Comparison of ENCODE assay signal across 14 cellular contexts in the genomic region with DNA sequence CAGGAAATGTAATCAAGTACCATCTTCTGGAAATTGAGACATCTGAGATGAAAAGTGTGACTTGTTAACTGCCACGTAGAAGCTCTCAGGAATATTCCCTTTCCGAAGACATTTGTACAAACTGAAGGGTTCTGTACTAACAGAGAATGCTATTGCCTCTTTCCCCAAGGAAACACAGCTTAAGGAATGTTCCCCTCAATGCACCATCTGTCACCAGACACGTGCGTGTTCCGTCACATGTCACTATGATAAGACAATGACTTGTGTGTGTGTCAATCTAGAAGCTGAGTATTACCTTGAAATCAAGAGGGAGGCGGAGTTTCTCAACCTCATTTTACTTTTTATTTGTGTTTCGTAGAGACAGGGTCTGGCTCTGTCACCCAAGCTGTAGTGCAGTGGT. TPM values are rescaled to one million over a fixed set of nuclear protein-coding genes. Genes with fewer than 3 reads are reported as not detected.
DNase-seq lines count a peak whose midpoint lies in the region; ATAC-seq and TF ChIP-seq lines count a peak whose summit lies in the region.
"Had no signal": no experiment of that assay in that cellular context is flagged by ENCODE, and none has a peak within 500 bp of the region (broad histone marks: within the 10 kb centered on the region; RNA-seq: fewer than 3 reads in every experiment).

No MANE protein-coding gene starts in this region.

- peak; percentile 96 for TF ChIP-seq EP300 in neural cell (conservative IDR thresholded peaks at IDR 0.05; ENCODE audit: poor library complexity, severe bottlenecking)

- H3K4me2 ChIP-seq in neural cell (ENCODE audit: low read length) = no peak overlapping the region
- H3K4me2 ChIP-seq: BLaER1 treated with 17β-estradiol and CSF1 and Interleukin-3, amounts not matched to agents 10 nM and 100 nM had no signal

- H3K27me3 ChIP-seq in right cardiac atrium (ENCODE audit: control insufficient read depth, insufficient read depth) = no peaks in the 10 kb centered on the region
- H3K27me3 ChIP-seq in neural cell (ENCODE audit: insufficient read depth, low read depth, low read length) = no peaks in the 10 kb centered on the region
- H3K27me3 ChIP-seq: BLaER1 treated with 17β-estradiol and CSF1 and Interleukin-3, amounts not matched to agents 10 nM and 100 nM had no signal

- H3K79me2 ChIP-seq in neural cell (replicated peaks; ENCODE audit: insufficient read depth, low read length) = peaks cover 2% of the 10 kb centered on the region

- H3K9me3 ChIP-seq in right cardiac atrium (ENCODE audit: control insufficient read depth, low read length) (no peaks in the 10 kb centered on the region), neural cell (ENCODE audit: low read length) (peaks cover 13% of the 10 kb centered on the region)

- peaks cover 5% of the 10 kb centered on the region for H3F3A ChIP-seq in neural cell (ENCODE audit: insufficient read depth, low read length, poor library complexity, severe bottlenecking)

- H3K27ac ChIP-seq in right cardiac atrium (ENCODE audit: low read length) (no peak overlapping the region), neural cell (ENCODE audit: low read length) (peak overlapping the region; percentile 90)
- H3K27ac ChIP-seq: BLaER1 treated with 17β-estradiol and CSF1 and Interleukin-3, amounts not matched to agents 10 nM and 100 nM; GM23248 had no signal

- no peaks in the 10 kb centered on the region for H3K4me1 ChIP-seq in right cardiac atrium (ENCODE audit: control insufficient read depth, insufficient read depth, low read length)
- H3K4me1 ChIP-seq: BLaER1 treated with 17β-estradiol and CSF1 and Interleukin-3, amounts not matched to agents 10 nM and 100 nM; Caco-2; HAP-1 had no signal

- DNase-seq in left ventricle myocardium superior = no peak
- no peak for DNase-seq in right cardiac atrium
- DNase-seq in SK-MEL-5 (ENCODE audit: low read depth, low spot score) = peak; percentile 51
- no peak for DNase-seq in stimulated activated CD4-positive, alpha-beta T cell treated with anti-CD3 and anti-CD28 coated beads, Interleukin-4, amount 100 ng/mL, for 4 hours
- DNase-seq in RKO (ENCODE audit: low spot score) = no peak
- DNase-seq in dermis blood vessel endothelial cell = no peak
- DNase-seq: Caco-2; CD4-positive, CD25-positive, alpha-beta regulatory T cell; CD8-positive, alpha-beta memory T cell; GM23248 had no signal

- in situ Hi-C loops in SK-MEL-5 (cut with HindIII; ENCODE audit: low pct_unique_long_range_greater_than_20kb, low sequenced_read_pairs) = no loop called here

- WGBS in right cardiac atrium = 75% methylated on average over 7 of the region's 7 CpGs

- H3K9me2 ChIP-seq in neural cell (ENCODE audit: insufficient read depth, low read length) = no peaks in the 10 kb centered on the region

- TF ChIP-seq RAD21 in neural cell (conservative IDR thresholded peaks at IDR 0.05) = peak; percentile 37

- no peaks in the 10 kb centered on the region for H4K20me1 ChIP-seq in neural cell (ENCODE audit: insufficient read depth)

- ATAC-seq in left ventricle myocardium superior = peak; percentile 18
- ATAC-seq in right cardiac atrium = no peak
- ATAC-seq: HepG2 had no signal

- H3K36me3 ChIP-seq in neural cell (ENCODE audit: insufficient read depth, low read length) = no peaks in the 10 kb centered on the region

- no peak overlapping the region for H2AFZ ChIP-seq in neural cell (ENCODE audit: low read depth, low read length)
- H2AFZ ChIP-seq: GM23248 had no signal

- H3K9ac ChIP-seq in neural cell (ENCODE audit: low read length) = peak overlapping the region; percentile 41
- H3K9ac ChIP-seq: BLaER1 treated with 17β-estradiol and CSF1 and Interleukin-3, amounts not matched to agents 10 nM and 100 nM; GM23248 had no signal

- no peak overlapping the region for H3K4me3 ChIP-seq in right cardiac atrium (ENCODE audit: low read length)
- no peak overlapping the region for H3K4me3 ChIP-seq in neural cell (ENCODE audit: low read length)
- H3K4me3 ChIP-seq: BLaER1 treated with 17β-estradiol and CSF1 and Interleukin-3, amounts not matched to agents 10 nM and 100 nM; GM23248; HAP-1 had no signal

- TF ChIP-seq CTCF in neural cell (IDR thresholded peaks at IDR 0.05; ENCODE audit: poor library complexity, severe bottlenecking) = no peak

- intact Hi-C loops in left ventricle myocardium superior (cut with micrococcal nuclease) = no loop called here
- intact Hi-C loops in right cardiac atrium (cut with DNase I) = no loop called here

TF ChIP-seq in neural cell, 6 proteins besides CTCF, POLR2A, EP300 and RAD21:
- TF ChIP-seq POLR2AphosphoS5 (IDR thresholded peaks at IDR 0.05) (peak; percentile 87), SMC3 (conservative IDR thresholded peaks at IDR 0.05; ENCODE audit: poor library complexity) (no peak), MXI1 (conservative IDR thresholded peaks at IDR 0.05; ENCODE audit: poor library complexity, severe bottlenecking) (peak; percentile 49), EZH2 (IDR thresholded peaks at IDR 0.05; ENCODE audit: borderline replicate concordance, insufficient read depth, low read length, poor library complexity, severe bottlenecking) (no peak), TAF1 (IDR thresholded peaks at IDR 0.05; ENCODE audit: low read depth) (peak; percentile 38)
- TF ChIP-seq, protein P1, sequence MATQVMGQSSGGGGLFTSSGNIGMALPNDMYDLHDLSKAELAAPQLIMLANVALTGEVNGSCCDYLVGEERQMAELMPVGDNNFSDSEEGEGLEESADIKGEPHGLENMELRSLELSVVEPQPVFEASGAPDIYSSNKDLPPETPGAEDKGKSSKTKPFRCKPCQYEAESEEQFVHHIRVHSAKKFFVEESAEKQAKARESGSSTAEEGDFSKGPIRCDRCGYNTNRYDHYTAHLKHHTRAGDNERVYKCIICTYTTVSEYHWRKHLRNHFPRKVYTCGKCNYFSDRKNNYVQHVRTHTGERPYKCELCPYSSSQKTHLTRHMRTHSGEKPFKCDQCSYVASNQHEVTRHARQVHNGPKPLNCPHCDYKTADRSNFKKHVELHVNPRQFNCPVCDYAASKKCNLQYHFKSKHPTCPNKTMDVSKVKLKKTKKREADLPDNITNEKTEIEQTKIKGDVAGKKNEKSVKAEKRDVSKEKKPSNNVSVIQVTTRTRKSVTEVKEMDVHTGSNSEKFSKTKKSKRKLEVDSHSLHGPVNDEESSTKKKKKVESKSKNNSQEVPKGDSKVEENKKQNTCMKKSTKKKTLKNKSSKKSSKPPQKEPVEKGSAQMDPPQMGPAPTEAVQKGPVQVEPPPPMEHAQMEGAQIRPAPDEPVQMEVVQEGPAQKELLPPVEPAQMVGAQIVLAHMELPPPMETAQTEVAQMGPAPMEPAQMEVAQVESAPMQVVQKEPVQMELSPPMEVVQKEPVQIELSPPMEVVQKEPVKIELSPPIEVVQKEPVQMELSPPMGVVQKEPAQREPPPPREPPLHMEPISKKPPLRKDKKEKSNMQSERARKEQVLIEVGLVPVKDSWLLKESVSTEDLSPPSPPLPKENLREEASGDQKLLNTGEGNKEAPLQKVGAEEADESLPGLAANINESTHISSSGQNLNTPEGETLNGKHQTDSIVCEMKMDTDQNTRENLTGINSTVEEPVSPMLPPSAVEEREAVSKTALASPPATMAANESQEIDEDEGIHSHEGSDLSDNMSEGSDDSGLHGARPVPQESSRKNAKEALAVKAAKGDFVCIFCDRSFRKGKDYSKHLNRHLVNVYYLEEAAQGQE (IDR thresholded peaks at IDR 0.05; ENCODE audit: borderline replicate concordance) = peak; percentile 98

RNA-seq across cellular contexts. Expression of gene DHRSX, which starts 58.1 kb away (rescaled TPM):
- total RNA-seq in left ventricle myocardium superior (38.4 TPM), right cardiac atrium (10 to 100 TPM; 24.1 to 43.7 (median 34.0) TPM), dermis blood vessel endothelial cell (24.6 and 25.2 TPM in 2 replicates)
- polyA plus RNA-seq in right cardiac atrium (22.2 TPM), neural cell (15.7 and 20.9 TPM in 2 replicates)
- 17.8 and 19.5 TPM in 2 replicates for total RNA-seq in SK-MEL-5 (2014; rRNA removed; shearing (Covaris generic))
- 16.3 and 21.5 TPM in 2 replicates for polyA plus RNA-seq in SK-MEL-5 (2015; cell fraction: cytosol; rRNA removed)
- 1.0 and 16.1 TPM in 2 replicates for polyA plus RNA-seq in SK-MEL-5 (2015; cell fraction: nucleus; rRNA removed)
- 34.4 and 35.3 TPM in 2 replicates for polyA minus RNA-seq in neural cell

RNA-seq across cellular contexts. Expression of gene ZBED1, which starts 58.1 kb away (rescaled TPM):
- total RNA-seq in left ventricle myocardium superior = 73.9 TPM
- total RNA-seq in right cardiac atrium = 10 to 100 TPM; 25.6 to 61.6 (median 33.1) TPM
- polyA plus RNA-seq in right cardiac atrium = 29.4 TPM
- total RNA-seq in SK-MEL-5 (2014; rRNA removed; shearing (Covaris generic)) = 18.0 and 19.1 TPM in 2 replicates
- 21.6 and 30.4 TPM in 2 replicates for polyA plus RNA-seq in SK-MEL-5 (2015; cell fraction: cytosol; rRNA removed)
- polyA plus RNA-seq in SK-MEL-5 (2015; cell fraction: nucleus; rRNA removed) = 3.2 and 8.4 TPM in 2 replicates
- 43.2 and 49.6 TPM in 2 replicates for polyA plus RNA-seq in neural cell
- polyA minus RNA-seq in neural cell = 74.8 and 86.2 TPM in 2 replicates
- total RNA-seq in dermis blood vessel endothelial cell = 57.5 and 75.7 TPM in 2 replicates
